In the genomic region with DNA sequence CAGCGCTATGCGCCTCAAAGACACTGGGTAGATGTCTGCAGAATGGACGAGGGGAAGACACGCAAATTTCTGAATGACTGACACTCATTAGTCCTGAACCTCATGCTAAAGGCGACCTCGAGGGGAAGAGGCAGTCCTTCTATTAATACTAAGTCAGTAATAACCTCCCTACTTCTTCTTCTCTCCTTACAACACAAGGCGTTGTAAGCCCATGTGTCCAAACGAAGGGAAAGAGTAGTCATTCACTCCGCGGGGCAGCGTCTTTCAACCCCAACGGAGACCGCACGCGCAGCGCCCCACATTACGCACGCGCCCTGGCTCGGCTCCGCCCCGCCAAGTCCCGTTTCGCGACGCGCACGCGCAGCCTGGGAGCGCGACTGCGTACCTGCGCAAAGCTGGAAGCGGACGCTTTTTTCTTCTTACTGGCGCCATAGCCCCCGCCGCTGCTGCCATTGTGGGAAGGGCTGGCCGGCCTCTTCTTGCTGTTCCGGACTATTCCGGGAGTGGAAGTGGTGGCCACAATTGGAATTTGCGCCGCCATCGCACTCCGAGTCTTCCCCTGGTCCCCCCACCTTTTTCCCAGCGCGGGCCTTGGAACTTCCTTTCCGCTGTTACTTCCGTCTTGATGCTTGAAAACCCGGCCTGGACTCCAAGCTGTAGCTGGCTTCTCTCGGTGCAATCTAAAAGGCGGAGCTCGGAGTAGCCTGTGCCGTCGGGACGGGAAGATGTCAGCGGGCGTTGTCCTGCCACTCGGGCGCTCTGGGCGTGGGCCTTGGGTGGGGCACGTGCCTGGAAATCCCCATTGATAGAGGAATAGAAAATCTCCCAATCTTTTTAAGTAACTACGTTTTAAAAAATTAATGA, we compare ENCODE assay signal across 8 cellular contexts. TPM values are rescaled to one million over a fixed set of nuclear protein-coding genes. Genes with fewer than 3 reads are reported as not detected.
DNase-seq lines count a peak whose midpoint lies in the region; ATAC-seq, FAIRE-seq and TF ChIP-seq lines count a peak whose summit lies in the region.

A gene with protein sequence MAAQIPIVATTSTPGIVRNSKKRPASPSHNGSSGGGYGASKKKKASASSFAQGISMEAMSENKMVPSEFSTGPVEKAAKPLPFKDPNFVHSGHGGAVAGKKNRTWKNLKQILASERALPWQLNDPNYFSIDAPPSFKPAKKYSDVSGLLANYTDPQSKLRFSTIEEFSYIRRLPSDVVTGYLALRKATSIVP (minus strand): TSS at position 627 of the 864 bp plus-strand sequence. CDS start 86 bp downstream, at position 541.

- no peak within 1 kb of the TSS for H4K91ac ChIP-seq in H1 (replicated peaks; ENCODE audit: insufficient read length, low read length)

- peak within 1 kb of the TSS; percentile 98 for H3K27ac Mint-ChIP-seq in Calu3 (ENCODE audit: unreplicated experiment)
- H3K27ac Mint-ChIP-seq in activated CD8-positive, alpha-beta memory T cell treated with anti-CD3 and anti-CD28 coated beads, Interleukin-2, amount 10 ng/mL, durations not matched to agents 7 days and 5 days, result peak within 1 kb of the TSS; percentile 91

- H3K4me2 ChIP-seq in H1 (ENCODE audit: insufficient read depth in 1 of 2, low read depth in 2 of 2, low read length in 2 of 2) (peak within 1 kb of the TSS; percentile 71 to 93), mesendoderm (ENCODE audit: low read length) (peak within 1 kb of the TSS; percentile 97)

- H2BK5ac ChIP-seq in H1 (ENCODE audit: low read depth, low read length) (peak within 1 kb of the TSS; percentile 79; the same call in 1 of the 2 replicates), mesendoderm (ENCODE audit: low read length) (no peak within 1 kb of the TSS)

- BruUV-seq in Calu3 (replicated peaks; lab: Mats Ljungman, UMichigan), result TSS peak; percentile 97

- TF ChIP-seq CTCF in Calu3 (IDR thresholded peaks at IDR 0.05; ENCODE audit: unreplicated experiment) (no peak), H1 (IDR thresholded peaks at IDR 0.05; ENCODE audit: control extremely low read depth in 1 of 3, insufficient read depth in 1 of 3, low read depth in 1 of 3, low read length in 3 of 3) (no peak)

- peak; percentile 94 for ATAC-seq in GM21423 (IDR thresholded peaks at IDR 0.05; ENCODE audit: unreplicated experiment)
- peak; percentile 97 for ATAC-seq in activated CD8-positive, alpha-beta memory T cell treated with anti-CD3 and anti-CD28 coated beads, Interleukin-2, amount 10 ng/mL, durations not matched to agents 7 days and 5 days

- H3K9ac ChIP-seq in HUES48 (ENCODE audit: low read depth, low read length), result peak within 1 kb of the TSS; percentile 87
- peak within 1 kb of the TSS; percentile 95 for H3K9ac ChIP-seq in NT2/D1 (ENCODE audit: insufficient read length, low read depth)
- H3K9ac ChIP-seq in H1 (replicated peaks in 1 of 4; ENCODE audit: extremely low read depth in 1 of 4, low read depth in 3 of 4, low read length in 3 of 4), result peak within 1 kb of the TSS in 3 of 4 experiments; percentile 68 to 86 (median 79); a peak in 6 of 7 replicates
- H3K9ac ChIP-seq in mesendoderm (ENCODE audit: low read length), result peak within 1 kb of the TSS; percentile 92

- H2BK20ac ChIP-seq in H1 (ENCODE audit: low read length), result no peak within 1 kb of the TSS

- peak within 1 kb of the TSS; percentile 32 for H3K56ac ChIP-seq in H1 (replicated peaks; ENCODE audit: insufficient read length, low read depth, low read length)
- H3K56ac ChIP-seq in mesendoderm (ENCODE audit: low read length), result peak within 1 kb of the TSS; percentile 90

- peak; percentile 91 for DNase-seq in Calu3
- peak; percentile 80 for DNase-seq in NT2/D1 (ENCODE audit: low read depth, low spot score)
- DNase-seq in activated CD8-positive, alpha-beta memory T cell treated with anti-CD3 and anti-CD28 coated beads, Interleukin-2, amount 10 ng/mL, durations not matched to agents 7 days and 5 days, result peak; percentile 94
- peak; percentile 62 to 94 for DNase-seq in H1 (ENCODE audit: low read depth in 1 of 2, low spot score in 2 of 2)
- DNase-seq in mesendoderm, result peak; percentile 97
- peak; percentile 92 for DNase-seq in stimulated activated CD8-positive, alpha-beta memory T cell treated with anti-CD3 and anti-CD28 coated beads, Interleukin-12 subunit alpha, Interleukin-12 subunit beta, amount 100 ng/mL, for 4 hours (ENCODE audit: low read depth)

- TF ChIP-seq RAD21 in H1 (IDR thresholded peaks at IDR 0.05 in 1 of 2, conservative IDR thresholded peaks at IDR 0.05 in 1 of 2; ENCODE audit: low read depth in 2 of 2, low read length in 2 of 2), result peak in 1 of 2 experiments; percentile 29; a peak in 1 of 4 replicates

- peaks cover 14% of the 10 kb centered on the region for H3K36me3 Mint-ChIP-seq in Calu3 (ENCODE audit: insufficient read depth, unreplicated experiment)
- H3K36me3 Mint-ChIP-seq in activated CD8-positive, alpha-beta memory T cell treated with anti-CD3 and anti-CD28 coated beads, Interleukin-2, amount 10 ng/mL, durations not matched to agents 7 days and 5 days, result no peaks in the 10 kb centered on the region

- peak within 1 kb of the TSS; percentile 98; the same call in 1 of the 2 replicates for H4K8ac ChIP-seq in H1 (ENCODE audit: extremely low read depth, insufficient read depth, low read length)
- H4K8ac ChIP-seq in mesendoderm (ENCODE audit: low read depth, low read length), result no peak within 1 kb of the TSS

- H3K4ac ChIP-seq in H1 (replicated peaks; ENCODE audit: insufficient read length, low read depth, low read length), result no peak within 1 kb of the TSS
- H3K4ac ChIP-seq in mesendoderm (ENCODE audit: low read depth, low read length), result peak within 1 kb of the TSS; percentile 83

- TF ChIP-seq POLR2A in H1 (IDR thresholded peaks at IDR 0.05; ENCODE audit: control extremely low read depth in 1 of 2, low read depth in 2 of 2, low read length in 2 of 2), result peak; percentile 86 to 89

- H3K79me1 ChIP-seq in H1 (ENCODE audit: low read depth, low read length) (peaks cover 8% of the 10 kb centered on the region; the same call in 1 of the 2 replicates), mesendoderm (ENCODE audit: low read length) (peaks cover 15% of the 10 kb centered on the region)

- H3K9me3 ChIP-seq in HUES48 (ENCODE audit: control insufficient read depth, insufficient read depth, low read length) (no peaks in the 10 kb centered on the region), NT2/D1 (ENCODE audit: insufficient read depth, low read length) (no peaks in the 10 kb centered on the region), H1 (ENCODE audit: insufficient read depth in 2 of 2, low read depth in 1 of 2, low read length in 1 of 2) (no peaks in the 10 kb centered on the region)

- peak within 1 kb of the TSS; percentile 97 for H3K18ac ChIP-seq in H1 (ENCODE audit: extremely low read depth, low read length)
- H3K18ac ChIP-seq in mesendoderm (ENCODE audit: low read length), result peak within 1 kb of the TSS; percentile 88

- CTCF ChIA-PET in Calu3 (lab: Charles Lee) (interaction anchor here (0.6 to 1.9 kb wide), 5 partner anchors 9 to 119 kb away, joined by 3 to 14 read pairs (median 4); no protein-coding TSS in a partner anchor), H1 (lab: Charles Lee; ENCODE audit: partially characterized antibody) (interaction anchor here (0.6 to 1.5 kb wide), 3 partner anchors 12 to 28 kb away, joined by 3 to 4 read pairs (median 4); no protein-coding TSS in a partner anchor)
- CTCF ChIA-PET in activated CD8-positive, alpha-beta memory T cell treated with anti-CD3 and anti-CD28 coated beads, Interleukin-2, amount 10 ng/mL, durations not matched to agents 7 days and 5 days (lab: Charles Lee), result interaction anchor here (1.1 to 1.8 kb wide), 4 partner anchors 18 to 111 kb away, joined by 3 to 5 read pairs (median 3); no protein-coding TSS in a partner anchor

- H3K4me3 Mint-ChIP-seq in Calu3 (ENCODE audit: low read depth, unreplicated experiment), result peak within 1 kb of the TSS; percentile 83
- H3K4me3 Mint-ChIP-seq in activated CD8-positive, alpha-beta memory T cell treated with anti-CD3 and anti-CD28 coated beads, Interleukin-2, amount 10 ng/mL, durations not matched to agents 7 days and 5 days, result peak within 1 kb of the TSS; percentile 87

- H3K4me1 ChIP-seq in HUES48 (ENCODE audit: control insufficient read depth, insufficient read depth, low read length) (peaks cover 39% of the 10 kb centered on the region), NT2/D1 (ENCODE audit: insufficient read depth, insufficient read length) (no peaks in the 10 kb centered on the region), H1 (replicated peaks in 1 of 4; ENCODE audit: control insufficient read depth in 3 of 4, insufficient read depth in 4 of 4, low read length in 3 of 4) (peaks cover 0 to 18% (median 3%) of the 10 kb centered on the region in 4 experiments; a peak in 5 of 7 replicates), mesendoderm (ENCODE audit: control insufficient read depth, low read depth, low read length) (peaks cover 10% of the 10 kb centered on the region)

- peaks cover 6% of the 10 kb centered on the region; the same call in 1 of the 2 replicates for H3K23me2 ChIP-seq in H1 (ENCODE audit: low read depth, low read length)

- H3K36me3 ChIP-seq in HUES48 (ENCODE audit: control insufficient read depth, insufficient read depth, low read length) (no peaks in the 10 kb centered on the region), NT2/D1 (ENCODE audit: insufficient read depth, insufficient read length, low read length) (no peaks in the 10 kb centered on the region), H1 (ENCODE audit: control insufficient read depth in 2 of 4, insufficient read depth in 4 of 4, low read length in 3 of 4) (no peaks in the 10 kb centered on the region), mesendoderm (ENCODE audit: control insufficient read depth, insufficient read depth, low read length) (no peaks in the 10 kb centered on the region)

- H3K27me3 ChIP-seq in HUES48 (ENCODE audit: control insufficient read depth, insufficient read depth, low read length) (no peaks in the 10 kb centered on the region), NT2/D1 (ENCODE audit: insufficient read depth, insufficient read length) (no peaks in the 10 kb centered on the region), H1 (replicated peaks in 1 of 4; ENCODE audit: control insufficient read depth in 3 of 4, extremely low read depth in 1 of 4, insufficient read depth in 3 of 4, low read length in 3 of 4) (no peaks in the 10 kb centered on the region), mesendoderm (ENCODE audit: insufficient read depth, low read length, poor library complexity) (no peaks in the 10 kb centered on the region)

- H4K5ac ChIP-seq in H1 (ENCODE audit: insufficient read length, low read depth, low read length), result peak within 1 kb of the TSS; percentile 74
- peak within 1 kb of the TSS; percentile 59 for H4K5ac ChIP-seq in mesendoderm (ENCODE audit: low read length)

- FAIRE-seq in H1 (lab: Jason Lieb, UNC), result no peak

- TF ChIP-seq EP300 in H1 (IDR thresholded peaks at IDR 0.05; ENCODE audit: borderline replicate concordance in 1 of 2, low read depth in 2 of 2, low read length in 2 of 2), result peak in 1 of 2 experiments; percentile 93; a peak in 2 of 3 replicates

- intact Hi-C loops in Calu3 (cut with micrococcal nuclease; ENCODE audit: unreplicated experiment), result loop anchor here (2.0 kb wide), 1 partner anchor 19 kb away; no protein-coding TSS in a partner anchor

- no peaks in the 10 kb centered on the region for H3K27me3 Mint-ChIP-seq in Calu3 (ENCODE audit: unreplicated experiment)
- H3K27me3 Mint-ChIP-seq in activated CD8-positive, alpha-beta memory T cell treated with anti-CD3 and anti-CD28 coated beads, Interleukin-2, amount 10 ng/mL, durations not matched to agents 7 days and 5 days, result no peaks in the 10 kb centered on the region

- POLR2A ChIA-PET in H1 (lab: Charles Lee; ENCODE audit: partially characterized antibody), result interaction anchor here (1.1 to 1.8 kb wide), 9 partner anchors 9 to 177 kb away, joined by 3 to 7 read pairs (median 4); no protein-coding TSS in a partner anchor

- H3K79me2 ChIP-seq in H1 (ENCODE audit: control insufficient read depth in 1 of 2, insufficient read depth in 2 of 2, low read length in 2 of 2), result peaks cover 8 to 47% of the 10 kb centered on the region in 2 experiments; a peak in 3 of 4 replicates
- H3K79me2 ChIP-seq in mesendoderm (ENCODE audit: control insufficient read depth, insufficient read depth, low read length), result peaks cover 32% of the 10 kb centered on the region

- no peaks in the 10 kb centered on the region for H4K20me1 ChIP-seq in H1 (replicated peaks in 1 of 2; ENCODE audit: control insufficient read depth in 1 of 2, insufficient read depth in 2 of 2, low read length in 2 of 2)

- WGBS in H1 (ENCODE audit: extremely low coverage in 1 of 2, insufficient coverage in 1 of 2, insufficient read length in 1 of 2, insufficient replicate concordance in 2 of 2, low coverage in 1 of 2, low lambda C conversion rate in 2 of 2, missing lambda C conversion rate in 1 of 2), 2 experiments, result 2% methylated on average over 63 of the region's 63 CpGs; no CpG with 5 or more reads in 1 of the 2 experiments
- WGBS in mesendoderm (ENCODE audit: extremely low coverage, insufficient coverage, low lambda C conversion rate), result no CpG with 5 or more reads among the region's 63 CpGs

- peak within 1 kb of the TSS; percentile 70 for H2AFZ ChIP-seq in H1 (ENCODE audit: low read length)

- H2BK12ac ChIP-seq in H1 (ENCODE audit: low read depth, low read length), result no peak within 1 kb of the TSS

- no peak within 1 kb of the TSS for H3K14ac ChIP-seq in H1 (ENCODE audit: insufficient read length)

- H2BK120ac ChIP-seq in H1 (replicated peaks; ENCODE audit: low read depth, low read length) (no peak within 1 kb of the TSS), mesendoderm (ENCODE audit: low read depth, low read length) (no peak within 1 kb of the TSS)

- H3K27ac ChIP-seq in HUES48 (ENCODE audit: low read depth, low read length), result peak within 1 kb of the TSS; percentile 98
- peak within 1 kb of the TSS; percentile 90 for H3K27ac ChIP-seq in H1 (ENCODE audit: low read depth, low read length)
- peak within 1 kb of the TSS; percentile 71 for H3K27ac ChIP-seq in mesendoderm (ENCODE audit: low read depth, low read length)

- peaks cover 32% of the 10 kb centered on the region for H3K4me1 Mint-ChIP-seq in Calu3 (ENCODE audit: low read depth, unreplicated experiment)
- peaks cover 23% of the 10 kb centered on the region for H3K4me1 Mint-ChIP-seq in activated CD8-positive, alpha-beta memory T cell treated with anti-CD3 and anti-CD28 coated beads, Interleukin-2, amount 10 ng/mL, durations not matched to agents 7 days and 5 days

- no peak within 1 kb of the TSS for H2BK15ac ChIP-seq in H1 (ENCODE audit: low read length)
- H2BK15ac ChIP-seq in mesendoderm (replicated peaks; ENCODE audit: low read depth), result no peak within 1 kb of the TSS

- peak within 1 kb of the TSS; percentile 80 for H3K4me3 ChIP-seq in HUES48 (ENCODE audit: low read depth, low read length)
- peak within 1 kb of the TSS; percentile 48 for H3K4me3 ChIP-seq in NT2/D1 (ENCODE audit: insufficient read length, low read depth)
- peak within 1 kb of the TSS; percentile 71 to 87 (median 82) for H3K4me3 ChIP-seq in H1 (ENCODE audit: extremely low read depth in 1 of 4, insufficient read depth in 2 of 4, low read depth in 3 of 4, low read length in 4 of 4)
- peak within 1 kb of the TSS; percentile 78 for H3K4me3 ChIP-seq in mesendoderm (ENCODE audit: low read length)

- H3K23ac ChIP-seq in H1 (ENCODE audit: insufficient read length) (no peak within 1 kb of the TSS), mesendoderm (ENCODE audit: low read length) (peak within 1 kb of the TSS; percentile 84)

- H3K9me3 Mint-ChIP-seq in Calu3 (ENCODE audit: low read depth, unreplicated experiment), result no peaks in the 10 kb centered on the region
- peaks cover 2% of the 10 kb centered on the region for H3K9me3 Mint-ChIP-seq in activated CD8-positive, alpha-beta memory T cell treated with anti-CD3 and anti-CD28 coated beads, Interleukin-2, amount 10 ng/mL, durations not matched to agents 7 days and 5 days (ENCODE audit: low read depth)

- H2AK5ac ChIP-seq in H1 (ENCODE audit: low read depth, low read length) (no peak within 1 kb of the TSS), mesendoderm (ENCODE audit: low read length) (peak within 1 kb of the TSS; percentile 93)

RNA-seq across cellular contexts. Expression of the gene that starts here (rescaled TPM):
- total RNA-seq in Calu3 (2022), result 27.0 and 41.9 TPM in 2 replicates
- 10 to 100 TPM; 18.5 TPM for total RNA-seq in activated CD8-positive, alpha-beta memory T cell treated with anti-CD3 and anti-CD28 coated beads, Interleukin-2, amount 10 ng/mL, durations not matched to agents 7 days and 5 days
- 46.5 and 48.9 TPM in 2 replicates for total RNA-seq in H1 (2021; fragmentation: NEBNext Ultra II Directional; extraction: Animal tissue kit (Norgen Biotek cat#: 25700))
- polyA plus RNA-seq in H1 (2011; rRNA removed), result 27.8 and 30.1 TPM in 2 replicates
- 38.6 TPM for polyA plus RNA-seq in H1 (2011; cell fraction: cytosol; rRNA removed)
- polyA plus RNA-seq in H1 (2011; cell fraction: nucleus; rRNA removed), result 33.7 TPM
- polyA plus RNA-seq in H1 (2012, experiment 1 of 2), result 39.7 to 43.3 TPM (median 41.1 TPM) in 4 replicates
- polyA plus RNA-seq in H1 (2012, experiment 2 of 2), result 41.9 TPM
- polyA plus RNA-seq in H1 (2013, experiment 1 of 2), result 36.8 TPM
- polyA plus RNA-seq in H1 (2013, experiment 2 of 2), result 37.7 TPM
- 23.5 and 25.7 TPM in 2 replicates for polyA minus RNA-seq in H1 (2011; rRNA and poly(A)+ RNA removed)
- polyA minus RNA-seq in H1 (2011; cell fraction: cytosol; rRNA and poly(A)+ RNA removed), result 14.1 TPM
- 20.2 TPM for polyA minus RNA-seq in H1 (2011; cell fraction: nucleus; rRNA and poly(A)+ RNA removed)
- polyA plus RNA-seq in mesendoderm (2013, experiment 1 of 2), result 44.6 TPM
- 39.5 TPM for polyA plus RNA-seq in mesendoderm (2013, experiment 2 of 2)

Comparison
In these comparisons a context has a peak if more than half of its experiments do, and no peak if none do; other contexts are left out.
1. Peak in every context shown above with its lines: DNase-seq, ATAC-seq, H3K4me3 ChIP-seq and H3K27ac ChIP-seq.